9 cellular contexts compared by ENCODE assay signal in genomic region chr7:12257582-12257981, GRCh38. TPM values are rescaled to one million over a fixed set of nuclear protein-coding genes. Genes with fewer than 3 reads are reported as not detected.
DNase-seq lines count a peak whose midpoint lies in the region; ATAC-seq and TF ChIP-seq lines count a peak whose summit lies in the region.
"Had no signal": no experiment of that assay in that cellular context is flagged by ENCODE, and none has a peak within 500 bp of the region (broad histone marks: within the 10 kb centered on the region; RNA-seq: fewer than 3 reads in every experiment).

No MANE protein-coding gene starts in this region.

- peak overlapping the region; percentile 39; the same call in 1 of the 2 replicates for H3K4me2 ChIP-seq in OCI-LY7 (ENCODE audit: low read length)

- no peak overlapping the region for H3K4me3 ChIP-seq in OCI-LY7 (ENCODE audit: low read depth, low read length, poor library complexity, severe bottlenecking)
- no peak overlapping the region for H3K4me3 ChIP-seq in epithelial cell of proximal tubule (ENCODE audit: low read depth, low read length)
- no peak overlapping the region for H3K4me3 ChIP-seq in upper lobe of right lung
- H3K4me3 ChIP-seq in ascending aorta, result no peak overlapping the region

- TF ChIP-seq CTCF in OCI-LY7 (conservative IDR thresholded peaks at IDR 0.05; ENCODE audit: low read length), result no peak
- no peak for TF ChIP-seq CTCF in epithelial cell of proximal tubule (conservative IDR thresholded peaks at IDR 0.05; ENCODE audit: low read depth, low read length)
- no peak for TF ChIP-seq CTCF in upper lobe of right lung (IDR thresholded peaks at IDR 0.05)
- no peak for TF ChIP-seq CTCF in ascending aorta (IDR thresholded peaks at IDR 0.05)

- H3K36me3 ChIP-seq in OCI-LY7 (ENCODE audit: insufficient read depth, low read length) (no peaks in the 10 kb centered on the region), upper lobe of right lung (no peaks in the 10 kb centered on the region), ascending aorta (no peaks in the 10 kb centered on the region)
- H3K36me3 ChIP-seq: heart left ventricle had no signal

- H3K9me2 ChIP-seq in OCI-LY7 (ENCODE audit: insufficient read depth, low read length), result no peaks in the 10 kb centered on the region

- intact Hi-C loops in OCI-LY7 (cut with micrococcal nuclease; ENCODE audit: unreplicated experiment), result no loop called here
- intact Hi-C loops in upper lobe of right lung (cut with DNase I), result no loop called here
- intact Hi-C loops in ascending aorta (cut with DNase I), result no loop called here

- H2AFZ ChIP-seq in OCI-LY7 (ENCODE audit: low read length), result peak overlapping the region; percentile 50; the same call in 1 of the 2 replicates

- H4K20me1 ChIP-seq in OCI-LY7 (ENCODE audit: insufficient read depth, low read length), result no peaks in the 10 kb centered on the region

- no peaks in the 10 kb centered on the region for H3K79me2 ChIP-seq in OCI-LY7 (ENCODE audit: insufficient read depth, low read depth, low read length)

- POLR2A ChIA-PET in OCI-LY7 (lab: Charles Lee), result no interaction called here

- H3K9me3 ChIP-seq in OCI-LY7 (ENCODE audit: low read length) (no peaks in the 10 kb centered on the region), upper lobe of right lung (no peaks in the 10 kb centered on the region), ascending aorta (peaks cover 0 to 3% of the 10 kb centered on the region in 2 donors)

- peak; percentile 100 for ATAC-seq in GM18861 (IDR thresholded peaks at IDR 0.05; ENCODE audit: unreplicated experiment)
- ATAC-seq in HG02973 (IDR thresholded peaks at IDR 0.05; ENCODE audit: unreplicated experiment), result peak; percentile 100
- peak; percentile 89 for ATAC-seq in upper lobe of right lung

- H3K27me3 ChIP-seq in upper lobe of right lung (no peaks in the 10 kb centered on the region), ascending aorta (no peaks in the 10 kb centered on the region)
- H3K27me3 ChIP-seq: heart left ventricle had no signal

- DNase-seq in AG08396 (ENCODE audit: low spot score), result peak; percentile 30
- DNase-seq in OCI-LY7 (ENCODE audit: low spot score), result peak; percentile 8
- DNase-seq in epithelial cell of proximal tubule (ENCODE audit: low read depth), result peak; percentile 9
- no peak for DNase-seq in upper lobe of right lung
- DNase-seq in ascending aorta (ENCODE audit: low spot score in 2 of 2), result no peak
- no peak for DNase-seq in NCI-H510A treated with DMSO at 0.1 percent for 48 hours (lab: John Stamatoyannopoulos, UW)
- DNase-seq: heart left ventricle had no signal

- no peak overlapping the region for H3K27ac ChIP-seq in OCI-LY7 (ENCODE audit: low read depth, low read length, poor library complexity, severe bottlenecking)
- H3K27ac ChIP-seq in upper lobe of right lung, result no peak overlapping the region
- H3K27ac ChIP-seq in ascending aorta, result no peak overlapping the region

- no TSS peak for BruUV-seq in OCI-LY7 (replicated peaks; lab: Mats Ljungman, UMichigan)

- CTCF ChIA-PET in OCI-LY7 (lab: Charles Lee; ENCODE audit: unreplicated experiment), result no interaction called here

- H3K4me1 ChIP-seq in OCI-LY7 (ENCODE audit: insufficient read depth, low read length, poor library complexity, severe bottlenecking) (no peaks in the 10 kb centered on the region), upper lobe of right lung (peaks cover 3% of the 10 kb centered on the region), ascending aorta (no peaks in the 10 kb centered on the region)

RNA-seq across cellular contexts. Expression of gene TMEM106B, which starts 46.5 kb away (rescaled TPM):
- total RNA-seq in OCI-LY7 (2014; rRNA removed; shearing (Covaris generic)), result 2.9 and 5.6 TPM in 2 replicates
- 9.6 and 12.2 TPM in 2 replicates for total RNA-seq in OCI-LY7 (2022)
- 54.7 and 57.4 TPM in 2 replicates for total RNA-seq in epithelial cell of proximal tubule
- total RNA-seq in upper lobe of right lung, result 37.5 TPM
- 21.3 TPM for total RNA-seq in ascending aorta

Comparison
In these comparisons a context has a peak if more than half of its experiments do, and no peak if none do; other contexts are left out.
1. DNase-seq: peak in AG08396 (single experiment), OCI-LY7 (single experiment) and epithelial cell of proximal tubule (single experiment); none in upper lobe of right lung (single experiment), ascending aorta (0 of 2) and NCI-H510A treated with DMSO at 0.1 percent for 48 hours (single experiment).
2. Peak in every context shown above with its lines, with median percentiles within 50 percentile points of each other: ATAC-seq.